1 cellular context compared by ENCODE assay signal in the genomic region with DNA sequence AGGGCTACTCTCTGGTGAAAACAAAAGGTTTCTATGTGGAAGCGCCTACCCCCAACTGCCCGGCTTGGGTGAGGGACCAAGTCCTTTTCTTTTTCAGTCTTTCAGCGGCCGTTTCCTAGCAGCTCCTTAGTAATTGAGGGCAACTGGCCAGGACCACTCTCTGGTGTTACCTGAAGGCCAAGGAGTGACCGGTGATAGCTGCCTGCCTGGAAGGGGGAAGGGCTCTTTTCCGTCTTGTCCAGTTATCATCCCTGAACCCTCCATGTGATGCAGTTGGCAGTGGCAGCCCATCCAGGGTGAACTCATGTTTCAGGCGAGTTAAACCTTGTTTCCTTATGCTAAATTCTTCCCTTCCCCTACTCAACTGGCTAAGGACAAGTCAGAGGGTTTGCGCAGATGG.
TF ChIP-seq lines count a peak whose summit lies in the region.

No MANE protein-coding gene starts in this region.

TF ChIP-seq in HepG2, 621 proteins besides CTCF, POLR2A, EP300 and RAD21:
- TF ChIP-seq ATM (IDR thresholded peaks at IDR 0.05; ENCODE audit: borderline replicate concordance) (no peak), TBL1XR1 (IDR thresholded peaks at IDR 0.05; ENCODE audit: borderline replicate concordance, low read length, partially characterized antibody) (no peak), DPF2 (CRISPR knock-in tag; IDR thresholded peaks at IDR 0.05; ENCODE audit: borderline replicate concordance, low read depth) (no peak), MEIS2 (CRISPR knock-in tag; IDR thresholded peaks at IDR 0.05) (no peak), ZNF607 (CRISPR knock-in tag; IDR thresholded peaks at IDR 0.05; ENCODE audit: borderline replicate concordance) (no peak), ZNF296 (CRISPR knock-in tag; conservative IDR thresholded peaks at IDR 0.05) (no peak), HNRNPK (IDR thresholded peaks at IDR 0.05; ENCODE audit: low read depth, low read length, poor library complexity, severe bottlenecking) (no peak), TP53 (CRISPR knock-in tag; conservative IDR thresholded peaks at IDR 0.05) (no peak), KLF15 (CRISPR knock-in tag; IDR thresholded peaks at IDR 0.05; ENCODE audit: borderline replicate concordance) (no peak), ZNF720 (CRISPR knock-in tag; IDR thresholded peaks at IDR 0.05) (no peak), MED1 (CRISPR knock-in tag; IDR thresholded peaks at IDR 0.05) (0 out of 2 replicates have a peak, but pooled peaks have one; percentile 1), ZNF501 (CRISPR knock-in tag; IDR thresholded peaks at IDR 0.05) (0 out of 2 replicates have a peak, but pooled peaks have one; percentile 50), CENPX (CRISPR knock-in tag; IDR thresholded peaks at IDR 0.05) (no peak)
- TF ChIP-seq, protein P1, sequence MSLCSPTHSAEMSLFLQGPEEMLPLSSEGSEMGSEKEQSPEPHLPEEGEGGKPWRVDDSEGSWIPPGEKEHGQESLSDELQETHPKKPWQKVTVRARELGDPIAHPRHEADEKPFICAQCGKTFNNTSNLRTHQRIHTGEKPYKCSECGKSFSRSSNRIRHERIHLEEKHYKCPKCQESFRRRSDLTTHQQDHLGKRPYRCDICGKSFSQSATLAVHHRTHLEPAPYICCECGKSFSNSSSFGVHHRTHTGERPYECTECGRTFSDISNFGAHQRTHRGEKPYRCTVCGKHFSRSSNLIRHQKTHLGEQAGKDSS (CRISPR knock-in tag; IDR thresholded peaks at IDR 0.05; ENCODE audit: borderline replicate concordance, low read depth) = no peak
- TF ChIP-seq, protein P2, sequence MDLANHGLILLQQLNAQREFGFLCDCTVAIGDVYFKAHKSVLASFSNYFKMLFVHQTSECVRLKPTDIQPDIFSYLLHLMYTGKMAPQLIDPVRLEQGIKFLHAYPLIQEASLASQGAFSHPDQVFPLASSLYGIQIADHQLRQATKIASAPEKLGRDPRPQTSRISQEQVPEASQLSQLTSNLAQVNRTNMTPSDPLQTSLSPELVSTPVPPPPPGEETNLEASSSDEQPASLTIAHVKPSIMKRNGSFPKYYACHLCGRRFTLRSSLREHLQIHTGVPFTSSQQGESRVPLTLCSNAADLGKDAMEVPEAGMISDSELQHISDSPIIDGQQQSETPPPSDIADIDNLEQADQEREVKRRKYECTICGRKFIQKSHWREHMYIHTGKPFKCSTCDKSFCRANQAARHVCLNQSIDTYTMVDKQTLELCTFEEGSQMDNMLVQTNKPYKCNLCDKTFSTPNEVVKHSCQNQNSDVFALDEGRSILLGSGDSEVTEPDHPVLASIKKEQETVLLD (CRISPR knock-in tag; IDR thresholded peaks at IDR 0.05; ENCODE audit: low read depth) = no peak
- TF ChIP-seq, protein P3, sequence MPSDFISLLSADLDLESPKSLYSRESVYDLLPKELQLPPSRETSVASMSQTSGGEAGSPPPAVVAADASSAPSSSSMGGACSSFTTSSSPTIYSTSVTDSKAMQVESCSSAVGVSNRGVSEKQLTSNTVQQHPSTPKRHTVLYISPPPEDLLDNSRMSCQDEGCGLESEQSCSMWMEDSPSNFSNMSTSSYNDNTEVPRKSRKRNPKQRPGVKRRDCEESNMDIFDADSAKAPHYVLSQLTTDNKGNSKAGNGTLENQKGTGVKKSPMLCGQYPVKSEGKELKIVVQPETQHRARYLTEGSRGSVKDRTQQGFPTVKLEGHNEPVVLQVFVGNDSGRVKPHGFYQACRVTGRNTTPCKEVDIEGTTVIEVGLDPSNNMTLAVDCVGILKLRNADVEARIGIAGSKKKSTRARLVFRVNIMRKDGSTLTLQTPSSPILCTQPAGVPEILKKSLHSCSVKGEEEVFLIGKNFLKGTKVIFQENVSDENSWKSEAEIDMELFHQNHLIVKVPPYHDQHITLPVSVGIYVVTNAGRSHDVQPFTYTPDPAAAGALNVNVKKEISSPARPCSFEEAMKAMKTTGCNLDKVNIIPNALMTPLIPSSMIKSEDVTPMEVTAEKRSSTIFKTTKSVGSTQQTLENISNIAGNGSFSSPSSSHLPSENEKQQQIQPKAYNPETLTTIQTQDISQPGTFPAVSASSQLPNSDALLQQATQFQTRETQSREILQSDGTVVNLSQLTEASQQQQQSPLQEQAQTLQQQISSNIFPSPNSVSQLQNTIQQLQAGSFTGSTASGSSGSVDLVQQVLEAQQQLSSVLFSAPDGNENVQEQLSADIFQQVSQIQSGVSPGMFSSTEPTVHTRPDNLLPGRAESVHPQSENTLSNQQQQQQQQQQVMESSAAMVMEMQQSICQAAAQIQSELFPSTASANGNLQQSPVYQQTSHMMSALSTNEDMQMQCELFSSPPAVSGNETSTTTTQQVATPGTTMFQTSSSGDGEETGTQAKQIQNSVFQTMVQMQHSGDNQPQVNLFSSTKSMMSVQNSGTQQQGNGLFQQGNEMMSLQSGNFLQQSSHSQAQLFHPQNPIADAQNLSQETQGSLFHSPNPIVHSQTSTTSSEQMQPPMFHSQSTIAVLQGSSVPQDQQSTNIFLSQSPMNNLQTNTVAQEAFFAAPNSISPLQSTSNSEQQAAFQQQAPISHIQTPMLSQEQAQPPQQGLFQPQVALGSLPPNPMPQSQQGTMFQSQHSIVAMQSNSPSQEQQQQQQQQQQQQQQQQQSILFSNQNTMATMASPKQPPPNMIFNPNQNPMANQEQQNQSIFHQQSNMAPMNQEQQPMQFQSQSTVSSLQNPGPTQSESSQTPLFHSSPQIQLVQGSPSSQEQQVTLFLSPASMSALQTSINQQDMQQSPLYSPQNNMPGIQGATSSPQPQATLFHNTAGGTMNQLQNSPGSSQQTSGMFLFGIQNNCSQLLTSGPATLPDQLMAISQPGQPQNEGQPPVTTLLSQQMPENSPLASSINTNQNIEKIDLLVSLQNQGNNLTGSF (CRISPR knock-in tag; IDR thresholded peaks at IDR 0.05) = no peak
- TF ChIP-seq, protein P4, sequence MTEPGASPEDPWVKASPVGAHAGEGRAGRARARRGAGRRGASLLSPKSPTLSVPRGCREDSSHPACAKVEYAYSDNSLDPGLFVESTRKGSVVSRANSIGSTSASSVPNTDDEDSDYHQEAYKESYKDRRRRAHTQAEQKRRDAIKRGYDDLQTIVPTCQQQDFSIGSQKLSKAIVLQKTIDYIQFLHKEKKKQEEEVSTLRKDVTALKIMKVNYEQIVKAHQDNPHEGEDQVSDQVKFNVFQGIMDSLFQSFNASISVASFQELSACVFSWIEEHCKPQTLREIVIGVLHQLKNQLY (CRISPR knock-in tag; IDR thresholded peaks at IDR 0.05) = no peak
- TF ChIP-seq, protein P5, sequence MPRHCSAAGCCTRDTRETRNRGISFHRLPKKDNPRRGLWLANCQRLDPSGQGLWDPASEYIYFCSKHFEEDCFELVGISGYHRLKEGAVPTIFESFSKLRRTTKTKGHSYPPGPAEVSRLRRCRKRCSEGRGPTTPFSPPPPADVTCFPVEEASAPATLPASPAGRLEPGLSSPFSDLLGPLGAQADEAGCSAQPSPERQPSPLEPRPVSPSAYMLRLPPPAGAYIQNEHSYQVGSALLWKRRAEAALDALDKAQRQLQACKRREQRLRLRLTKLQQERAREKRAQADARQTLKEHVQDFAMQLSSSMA (CRISPR knock-in tag; IDR thresholded peaks at IDR 0.05) = 0 out of 2 replicates have a peak, but pooled peaks have one; percentile 22
- TF ChIP-seq, protein P6, sequence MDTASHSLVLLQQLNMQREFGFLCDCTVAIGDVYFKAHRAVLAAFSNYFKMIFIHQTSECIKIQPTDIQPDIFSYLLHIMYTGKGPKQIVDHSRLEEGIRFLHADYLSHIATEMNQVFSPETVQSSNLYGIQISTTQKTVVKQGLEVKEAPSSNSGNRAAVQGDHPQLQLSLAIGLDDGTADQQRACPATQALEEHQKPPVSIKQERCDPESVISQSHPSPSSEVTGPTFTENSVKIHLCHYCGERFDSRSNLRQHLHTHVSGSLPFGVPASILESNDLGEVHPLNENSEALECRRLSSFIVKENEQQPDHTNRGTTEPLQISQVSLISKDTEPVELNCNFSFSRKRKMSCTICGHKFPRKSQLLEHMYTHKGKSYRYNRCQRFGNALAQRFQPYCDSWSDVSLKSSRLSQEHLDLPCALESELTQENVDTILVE (CRISPR knock-in tag; IDR thresholded peaks at IDR 0.05) = no peak
- TF ChIP-seq, protein P7, sequence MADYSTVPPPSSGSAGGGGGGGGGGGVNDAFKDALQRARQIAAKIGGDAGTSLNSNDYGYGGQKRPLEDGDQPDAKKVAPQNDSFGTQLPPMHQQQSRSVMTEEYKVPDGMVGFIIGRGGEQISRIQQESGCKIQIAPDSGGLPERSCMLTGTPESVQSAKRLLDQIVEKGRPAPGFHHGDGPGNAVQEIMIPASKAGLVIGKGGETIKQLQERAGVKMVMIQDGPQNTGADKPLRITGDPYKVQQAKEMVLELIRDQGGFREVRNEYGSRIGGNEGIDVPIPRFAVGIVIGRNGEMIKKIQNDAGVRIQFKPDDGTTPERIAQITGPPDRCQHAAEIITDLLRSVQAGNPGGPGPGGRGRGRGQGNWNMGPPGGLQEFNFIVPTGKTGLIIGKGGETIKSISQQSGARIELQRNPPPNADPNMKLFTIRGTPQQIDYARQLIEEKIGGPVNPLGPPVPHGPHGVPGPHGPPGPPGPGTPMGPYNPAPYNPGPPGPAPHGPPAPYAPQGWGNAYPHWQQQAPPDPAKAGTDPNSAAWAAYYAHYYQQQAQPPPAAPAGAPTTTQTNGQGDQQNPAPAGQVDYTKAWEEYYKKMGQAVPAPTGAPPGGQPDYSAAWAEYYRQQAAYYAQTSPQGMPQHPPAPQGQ (CRISPR knock-in tag; IDR thresholded peaks at IDR 0.05; ENCODE audit: borderline replicate concordance) = no peak
- TF ChIP-seq, protein P8, sequence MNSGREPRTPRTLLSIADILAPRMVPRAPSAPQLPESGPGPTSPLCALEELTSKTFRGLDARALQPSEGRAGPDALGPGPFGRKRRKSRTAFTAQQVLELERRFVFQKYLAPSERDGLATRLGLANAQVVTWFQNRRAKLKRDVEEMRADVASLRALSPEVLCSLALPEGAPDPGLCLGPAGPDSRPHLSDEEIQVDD (CRISPR knock-in tag; IDR thresholded peaks at IDR 0.05; ENCODE audit: borderline replicate concordance) = no peak
